Comparison of ENCODE assay signal across 9 cellular contexts in genomic region chr11:20035701-20036601, GRCh38.
DNase-seq lines count a peak whose midpoint lies in the region; ATAC-seq and TF ChIP-seq lines count a peak whose summit lies in the region.
"Had no signal": no experiment of that assay in that cellular context is flagged by ENCODE, and none has a peak within 500 bp of the region (broad histone marks: within the 10 kb centered on the region; RNA-seq: fewer than 3 reads in every experiment).

No MANE protein-coding gene starts in this region.

- H3K27ac Mint-ChIP-seq in nephron progenitor cell, result peak overlapping the region; percentile 62
- no peak overlapping the region for H3K27ac Mint-ChIP-seq in CD8-positive, alpha-beta memory T cell

- no peaks in the 10 kb centered on the region for H3K27me3 ChIP-seq in breast epithelium
- no peaks in the 10 kb centered on the region for H3K27me3 ChIP-seq in transverse colon
- H3K27me3 ChIP-seq in CD8-positive, alpha-beta memory T cell (ENCODE audit: insufficient read depth, low read length, poor library complexity, severe bottlenecking), result no peaks in the 10 kb centered on the region

- H3K36me3 ChIP-seq in breast epithelium (no peaks in the 10 kb centered on the region), transverse colon (no peaks in the 10 kb centered on the region)
- H3K36me3 ChIP-seq in CD8-positive, alpha-beta memory T cell (ENCODE audit: insufficient read depth, low read length), result no peaks in the 10 kb centered on the region

- TF ChIP-seq EP300 in transverse colon (IDR thresholded peaks at IDR 0.05; ENCODE audit: low read depth), result no peak

- H3K9me3 Mint-ChIP-seq in nephron progenitor cell, result no peaks in the 10 kb centered on the region
- H3K9me3 Mint-ChIP-seq in CD8-positive, alpha-beta memory T cell, result no peaks in the 10 kb centered on the region

- intact Hi-C loops in breast epithelium (cut with DNase I; ENCODE audit: low total_unique reads) (no loop called here), transverse colon (cut with DNase I; ENCODE audit: low total_unique reads) (no loop called here)

- POLR2A ChIA-PET in CD8-positive, alpha-beta memory T cell (lab: Charles Lee), result no interaction called here

- H3K27ac ChIP-seq in breast epithelium (peak overlapping the region; percentile 8 to 54), transverse colon (no peak overlapping the region)
- H3K27ac ChIP-seq in CD8-positive, alpha-beta memory T cell (ENCODE audit: low read depth, low read length), result no peak overlapping the region
- H3K27ac ChIP-seq: SK-N-MC had no signal

- in situ Hi-C loops in transverse colon (cut with MboI; ENCODE audit: low pct_ligation_motif_present in 1 of 4, low pct_unique_long_range_greater_than_20kb in 1 of 4, low sequenced_read_pairs in 3 of 4), result no loop called here

- ATAC-seq in GM18861 (IDR thresholded peaks at IDR 0.05; ENCODE audit: unreplicated experiment), result no peak

- TF ChIP-seq POLR2A in breast epithelium (IDR thresholded peaks at IDR 0.05) (no peak), transverse colon (IDR thresholded peaks at IDR 0.05) (no peak)

- H3K27me3 Mint-ChIP-seq in nephron progenitor cell (ENCODE audit: low read depth, poor library complexity), result no peaks in the 10 kb centered on the region
- peaks cover 5 to 15% of the 10 kb centered on the region in 2 donors for H3K27me3 Mint-ChIP-seq in CD8-positive, alpha-beta memory T cell

- no peaks in the 10 kb centered on the region for H3K9me3 ChIP-seq in breast epithelium
- H3K9me3 ChIP-seq in transverse colon, result no peaks in the 10 kb centered on the region
- H3K9me3 ChIP-seq in CD8-positive, alpha-beta memory T cell (ENCODE audit: low read length), result no peaks in the 10 kb centered on the region

- WGBS in transverse colon (ENCODE audit: low coverage in 1 of 2), 2 donors, result 62 to 76% methylated on average over 5 to 15 of the region's 15 CpGs

- H3K4me1 ChIP-seq in breast epithelium (no peaks in the 10 kb centered on the region), transverse colon (peaks cover 0 to 6% (median 0%) of the 10 kb centered on the region in 4 donors)
- no peaks in the 10 kb centered on the region for H3K4me1 ChIP-seq in CD8-positive, alpha-beta memory T cell (ENCODE audit: insufficient read depth, low read length)

- peaks cover 95% of the 10 kb centered on the region for H3K4me1 Mint-ChIP-seq in nephron progenitor cell
- H3K4me1 Mint-ChIP-seq in CD8-positive, alpha-beta memory T cell, result no peaks in the 10 kb centered on the region

- DNase-seq in GM04503 (ENCODE audit: low read depth), result peak; percentile 86
- DNase-seq in NCI-H2196 treated with DMSO at 0.1 percent for 48 hours (lab: John Stamatoyannopoulos, UW; ENCODE audit: unreplicated experiment), result peak; percentile 91
- DNase-seq in breast epithelium (ENCODE audit: low spot score in 2 of 2), result peak in 1 of 2 donors; percentile 57
- DNase-seq in nephron progenitor cell, result no peak
- DNase-seq in D341Med (ENCODE audit: low spot score), result no peak
- no peak for DNase-seq in transverse colon
- no peak for DNase-seq in CD8-positive, alpha-beta memory T cell

- peaks cover 30% of the 10 kb centered on the region for H3K36me3 Mint-ChIP-seq in nephron progenitor cell (ENCODE audit: low read depth)
- H3K36me3 Mint-ChIP-seq in CD8-positive, alpha-beta memory T cell, result peaks cover 0 to 2% (median 0%) of the 10 kb centered on the region in 3 donors

- CTCF ChIA-PET in CD8-positive, alpha-beta memory T cell (lab: Charles Lee), result no interaction called here

- H3K4me3 Mint-ChIP-seq in nephron progenitor cell, result peak overlapping the region; percentile 56
- H3K4me3 Mint-ChIP-seq in CD8-positive, alpha-beta memory T cell, result no peak overlapping the region

- H3K4me3 ChIP-seq in breast epithelium (no peak overlapping the region), transverse colon (no peak overlapping the region)
- H3K4me3 ChIP-seq in CD8-positive, alpha-beta memory T cell (ENCODE audit: low read length), result no peak overlapping the region
- H3K4me3 ChIP-seq: SK-N-MC had no signal

- no peak for TF ChIP-seq CTCF in breast epithelium (IDR thresholded peaks at IDR 0.05)
- TF ChIP-seq CTCF in nephron progenitor cell (IDR thresholded peaks at IDR 0.05), result no peak
- no peak for TF ChIP-seq CTCF in transverse colon (IDR thresholded peaks at IDR 0.05)

Comparison
In these comparisons a context has a peak if more than half of its experiments do, and no peak if none do; other contexts are left out.
1. DNase-seq: peak in GM04503 (single experiment) and NCI-H2196 treated with DMSO at 0.1 percent for 48 hours (single experiment); none in nephron progenitor cell (single experiment), D341Med (single experiment), transverse colon (single experiment) and CD8-positive, alpha-beta memory T cell (0 of 5).
2. H3K27ac ChIP-seq: peak in breast epithelium (2 of 2); none in transverse colon (0 of 4) and CD8-positive, alpha-beta memory T cell (single experiment).